In genomic region chr16:77531741-77532140, GRCh38 we compare ENCODE assay signal across 17 cellular contexts.
DNase-seq lines count a peak whose midpoint lies in the region; ATAC-seq and TF ChIP-seq lines count a peak whose summit lies in the region.
"Had no signal": no experiment of that assay in that cellular context is flagged by ENCODE, and none has a peak within 500 bp of the region (broad histone marks: within the 10 kb centered on the region; RNA-seq: fewer than 3 reads in every experiment).

No MANE protein-coding gene starts in this region.

- H3K79me2 ChIP-seq in fibroblast of lung (ENCODE audit: control insufficient read depth, insufficient read depth, low read length) = no peaks in the 10 kb centered on the region

- no peak overlapping the region for H3K4me3 Mint-ChIP-seq in activated CD4-positive, alpha-beta T cell treated with anti-CD3 and anti-CD28 coated beads, Interleukin-2, amount 10 ng/mL, durations not matched to agents 24 days and 14 days
- no peak overlapping the region for H3K4me3 Mint-ChIP-seq in glutamatergic neuron (ENCODE audit: unreplicated experiment)
- H3K4me3 Mint-ChIP-seq: B cell; central memory CD8-positive, alpha-beta T cell had no signal

- 68 to 78% methylated on average over 1 of the region's 1 CpG for WGBS in heart right ventricle, 2 donors

- H3K9me3 ChIP-seq in fibroblast of lung (ENCODE audit: control insufficient read depth, insufficient read depth, low read depth, low read length) (no peaks in the 10 kb centered on the region), heart right ventricle (peaks cover 0 to under 1% (median 0%) of the 10 kb centered on the region in 11 donors)
- H3K9me3 ChIP-seq: vagina had no signal

- no peaks in the 10 kb centered on the region for H3K9me3 Mint-ChIP-seq in activated CD4-positive, alpha-beta T cell treated with anti-CD3 and anti-CD28 coated beads, Interleukin-2, amount 10 ng/mL, durations not matched to agents 24 days and 14 days
- H3K9me3 Mint-ChIP-seq in glutamatergic neuron (ENCODE audit: unreplicated experiment) = no peaks in the 10 kb centered on the region
- H3K9me3 Mint-ChIP-seq: central memory CD8-positive, alpha-beta T cell had no signal

- no peak overlapping the region for H3K27ac Mint-ChIP-seq in activated CD4-positive, alpha-beta T cell treated with anti-CD3 and anti-CD28 coated beads, Interleukin-2, amount 10 ng/mL, durations not matched to agents 24 days and 14 days
- no peak overlapping the region for H3K27ac Mint-ChIP-seq in glutamatergic neuron (ENCODE audit: unreplicated experiment)
- H3K27ac Mint-ChIP-seq: B cell had no signal

- TF ChIP-seq CTCF in fibroblast of lung (conservative IDR thresholded peaks at IDR 0.05 in 1 of 2, IDR thresholded peaks at IDR 0.05 in 1 of 2; ENCODE audit: low read depth in 1 of 2, low read length in 2 of 2) (no peak), heart right ventricle (IDR thresholded peaks at IDR 0.05) (no peak), glutamatergic neuron (IDR thresholded peaks at IDR 0.05; ENCODE audit: partially characterized antibody, unreplicated experiment) (no peak)

- DNase-seq in ACHN (peak; percentile 77), H4 (ENCODE audit: low spot score) (peak; percentile 16), RPMI7951 (ENCODE audit: low read depth) (peak; percentile 78), fibroblast of lung (ENCODE audit: low read depth in 2 of 2) (peak; percentile 17 to 76), heart right ventricle (no peak), glutamatergic neuron (no peak)
- DNase-seq in activated CD4-positive, alpha-beta T cell treated with anti-CD3 and anti-CD28 coated beads, Interleukin-2, amount 10 ng/mL, durations not matched to agents 24 days and 14 days = no peak
- DNase-seq: activated CD4-positive, alpha-beta T cell treated with anti-CD3 and anti-CD28 coated beads, Interleukin-2, amount 50 U/mL, for 4 hours; activated effector memory CD4-positive, alpha-beta T cell treated with Interleukin-2 at 50 U/mL for 16 hours; GDM1; NCI-H1092 treated with DMSO at 0.1 percent for 48 hours; occipital lobe had no signal

- H3K4me1 Mint-ChIP-seq in activated CD4-positive, alpha-beta T cell treated with anti-CD3 and anti-CD28 coated beads, Interleukin-2, amount 10 ng/mL, durations not matched to agents 24 days and 14 days = no peaks in the 10 kb centered on the region
- peaks cover 3% of the 10 kb centered on the region for H3K4me1 Mint-ChIP-seq in glutamatergic neuron (ENCODE audit: low read depth, unreplicated experiment)
- H3K4me1 Mint-ChIP-seq: B cell; central memory CD8-positive, alpha-beta T cell had no signal

- H3K27me3 ChIP-seq in fibroblast of lung (ENCODE audit: control insufficient read depth, insufficient read depth, low read length) = no peaks in the 10 kb centered on the region
- no peaks in the 10 kb centered on the region for H3K27me3 ChIP-seq in heart right ventricle
- H3K27me3 ChIP-seq: vagina had no signal

- H3K36me3 Mint-ChIP-seq in activated CD4-positive, alpha-beta T cell treated with anti-CD3 and anti-CD28 coated beads, Interleukin-2, amount 10 ng/mL, durations not matched to agents 24 days and 14 days (ENCODE audit: low read depth) = no peaks in the 10 kb centered on the region
- peaks cover 1% of the 10 kb centered on the region for H3K36me3 Mint-ChIP-seq in glutamatergic neuron (ENCODE audit: unreplicated experiment)

- no peak overlapping the region for H3K4me2 ChIP-seq in fibroblast of lung (ENCODE audit: extremely low read depth, insufficient read depth, low read length)

- ATAC-seq in heart right ventricle = no peak
- no peak for ATAC-seq in GM19467 (IDR thresholded peaks at IDR 0.05; ENCODE audit: unreplicated experiment)
- ATAC-seq: left lobe of liver had no signal

- H2AFZ ChIP-seq in fibroblast of lung (ENCODE audit: low read length) = no peak overlapping the region

- intact Hi-C loops in heart right ventricle (cut with DNase I) = no loop called here
- intact Hi-C loops in activated CD4-positive, alpha-beta T cell treated with anti-CD3 and anti-CD28 coated beads, Interleukin-2, amount 10 ng/mL, durations not matched to agents 24 days and 14 days (cut with micrococcal nuclease) = no loop called here

- no peaks in the 10 kb centered on the region for H3K27me3 Mint-ChIP-seq in activated CD4-positive, alpha-beta T cell treated with anti-CD3 and anti-CD28 coated beads, Interleukin-2, amount 10 ng/mL, durations not matched to agents 24 days and 14 days
- H3K27me3 Mint-ChIP-seq in glutamatergic neuron (ENCODE audit: unreplicated experiment) = peaks cover 9% of the 10 kb centered on the region

- H3K4me1 ChIP-seq in fibroblast of lung (ENCODE audit: control insufficient read depth, extremely low read depth, insufficient read depth, low read length) (no peaks in the 10 kb centered on the region), heart right ventricle (no peaks in the 10 kb centered on the region)
- H3K4me1 ChIP-seq: vagina had no signal

- no peak overlapping the region for H3K4me3 ChIP-seq in fibroblast of lung (replicated peaks in 1 of 4; ENCODE audit: control extremely low read depth in 1 of 4, insufficient read depth in 1 of 4, low read depth in 3 of 4, low read length in 4 of 4)
- H3K4me3 ChIP-seq in heart right ventricle = no peak overlapping the region
- H3K4me3 ChIP-seq: vagina had no signal

- H3K27ac ChIP-seq in fibroblast of lung (ENCODE audit: insufficient read depth, low read length) = no peak overlapping the region
- H3K27ac ChIP-seq in heart right ventricle = no peak overlapping the region
- H3K27ac ChIP-seq: vagina had no signal

- no peaks in the 10 kb centered on the region for H4K20me1 ChIP-seq in fibroblast of lung (ENCODE audit: control insufficient read depth, extremely low read depth, insufficient read depth, low read length)

- in situ Hi-C loops in ACHN (cut with HindIII; ENCODE audit: low pct_ligation_motif_present, low pct_unique_long_range_greater_than_20kb, low sequenced_read_pairs) = no loop called here

- H3K9ac ChIP-seq in fibroblast of lung (ENCODE audit: insufficient read depth, low read length) = no peak overlapping the region

- H3K36me3 ChIP-seq in fibroblast of lung (ENCODE audit: control insufficient read depth, insufficient read depth, low read length) (no peaks in the 10 kb centered on the region), heart right ventricle (no peaks in the 10 kb centered on the region)
- H3K36me3 ChIP-seq: vagina had no signal

Comparison
In these comparisons a context has a peak if more than half of its experiments do, and no peak if none do; other contexts are left out.
1. DNase-seq: peak in ACHN (single experiment), H4 (single experiment), RPMI7951 (single experiment) and fibroblast of lung (2 of 2); none in heart right ventricle (0 of 2), activated CD4-positive, alpha-beta T cell treated with anti-CD3 and anti-CD28 coated beads, Interleukin-2, amount 10 ng/mL, durations not matched to agents 24 days and 14 days (single experiment) and glutamatergic neuron (single experiment).